8 cellular contexts compared by ENCODE assay signal in the genomic region with DNA sequence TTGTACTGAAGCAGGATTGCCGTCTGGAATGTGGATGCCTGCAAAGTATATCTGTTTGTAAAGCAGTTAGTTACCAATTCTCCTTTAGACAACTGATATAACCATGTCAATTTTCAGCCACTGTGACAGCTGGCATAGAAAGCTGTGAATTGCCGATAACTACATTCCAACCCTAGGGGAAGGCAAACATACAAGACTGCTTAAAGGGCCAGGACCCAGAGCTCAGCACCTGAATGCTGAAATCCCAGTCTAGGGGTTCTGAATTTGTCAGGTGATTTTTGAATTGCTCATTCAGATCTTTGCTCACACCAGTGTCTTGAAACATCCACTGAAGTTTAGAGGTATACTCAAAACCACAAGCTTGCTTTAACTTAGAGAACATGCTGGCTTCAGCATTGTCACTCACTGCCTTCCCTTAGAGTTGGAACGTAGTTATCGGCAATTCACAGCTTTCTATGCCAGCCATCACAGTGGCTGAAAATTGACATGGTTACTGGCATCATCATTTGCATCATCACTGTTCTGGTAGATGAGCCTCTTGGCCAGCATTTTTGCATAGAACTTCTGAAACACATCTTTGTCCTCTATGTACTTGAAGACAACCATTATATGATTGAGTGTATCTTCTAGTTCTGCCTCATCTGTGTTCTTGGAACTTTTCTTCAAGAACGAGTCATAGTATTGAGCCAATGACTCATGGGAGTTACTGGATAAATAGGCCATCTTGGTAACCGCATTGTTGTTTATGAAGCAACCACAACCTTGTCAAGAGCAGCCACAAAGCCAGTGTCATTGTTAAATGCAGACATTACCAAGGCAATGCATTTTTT.
A peak's percentile ranks its signal among the peaks of the same experiment; 100 is the strongest.
DNase-seq lines count a peak whose midpoint lies in the region; ATAC-seq, FAIRE-seq and TF ChIP-seq lines count a peak whose summit lies in the region.

No MANE protein-coding gene starts in this region.

- H3K9me3 ChIP-seq in vagina = no peaks in the 10 kb centered on the region
- no peaks in the 10 kb centered on the region for H3K9me3 ChIP-seq in HepG2 (ENCODE audit: low read length)

- TF ChIP-seq EP300 in HepG2 (IDR thresholded peaks at IDR 0.05; ENCODE audit: low read depth in 2 of 2, low read length in 2 of 2) = no peak
- no peak for TF ChIP-seq EP300 in HepG2 (CRISPR knock-in tag; IDR thresholded peaks at IDR 0.05; ENCODE audit: borderline replicate concordance)

- no peak for TF ChIP-seq RAD21 in HepG2 (CRISPR knock-in tag; IDR thresholded peaks at IDR 0.05)

- no peaks in the 10 kb centered on the region for H3K79me2 ChIP-seq in HepG2 (ENCODE audit: insufficient read depth, low read length)

- H3K9ac ChIP-seq in HepG2 (ENCODE audit: insufficient read depth, low read depth, low read length) = no peak overlapping the region

- H3K27me3 ChIP-seq in vagina = no peaks in the 10 kb centered on the region
- no peaks in the 10 kb centered on the region for H3K27me3 ChIP-seq in HepG2 (ENCODE audit: control insufficient read depth in 1 of 2, insufficient read depth in 2 of 2, low read length in 2 of 2)

- POLR2A ChIA-PET in HepG2 (lab: Yijun Ruan, JAX) = no interaction called here

- BruUV-seq in HepG2 (replicated peaks; lab: Mats Ljungman, UMichigan) = no TSS peak

- H3K4me2 ChIP-seq in HepG2 (ENCODE audit: low read depth, low read length) = no peak overlapping the region

- no peak for TF ChIP-seq POLR2A in vagina (IDR thresholded peaks at IDR 0.05)
- TF ChIP-seq POLR2A in HepG2 (IDR thresholded peaks at IDR 0.05; ENCODE audit: insufficient read depth in 1 of 2, low read depth in 2 of 2, low read length in 2 of 2) = no peak
- no peak for TF ChIP-seq POLR2A in GM18505 (IDR thresholded peaks at IDR 0.05; ENCODE audit: borderline replicate concordance, extremely low read depth, insufficient read depth, insufficient read length)

- ATAC-seq in GM18909 (IDR thresholded peaks at IDR 0.05; ENCODE audit: poor library complexity, unreplicated experiment) = peak; percentile 82
- ATAC-seq in HG03558 (IDR thresholded peaks at IDR 0.05; ENCODE audit: extremely low read depth, unreplicated experiment) = peak; percentile 64
- no peak for ATAC-seq in HepG2
- no peak for ATAC-seq in GM18505 (IDR thresholded peaks at IDR 0.05; ENCODE audit: unreplicated experiment)

- no peak for FAIRE-seq in HepG2 (lab: Jason Lieb, UNC)

- no peaks in the 10 kb centered on the region for H4K20me1 ChIP-seq in HepG2 (ENCODE audit: insufficient read depth, low read length)

- intact Hi-C loops in vagina (cut with DNase I) = no loop called here
- intact Hi-C loops in HepG2 (cut with micrococcal nuclease; ENCODE audit: unreplicated experiment) = no loop called here

- H3K4me1 ChIP-seq in vagina = no peaks in the 10 kb centered on the region
- H3K4me1 ChIP-seq in HepG2 (ENCODE audit: insufficient read depth, low read length) = no peaks in the 10 kb centered on the region

- 25% methylated on average over 6 of the region's 6 CpGs for WGBS in HepG2 (ENCODE audit: low lambda C conversion rate)

- no peak overlapping the region for H3K27ac ChIP-seq in vagina
- H3K27ac ChIP-seq in HepG2 (ENCODE audit: extremely low read length, insufficient read depth, low read length) = no peak overlapping the region

- no peak overlapping the region for H3K4me3 ChIP-seq in vagina
- no peak overlapping the region for H3K4me3 ChIP-seq in HepG2 (replicated peaks in 1 of 3; ENCODE audit: insufficient read depth in 1 of 3, low read depth in 2 of 3, low read length in 3 of 3)

- CTCF ChIA-PET in HepG2 (lab: Yijun Ruan, JAX; ENCODE audit: low intra/inter-chr PET ratio, low total read pairs) = no interaction called here

- peak; percentile 24 for DNase-seq in ACHN
- peak; percentile 58 for DNase-seq in central memory CD4-positive, alpha-beta T cell
- no peak for DNase-seq in vagina (ENCODE audit: extremely low spot score in 2 of 2)
- DNase-seq in HepG2 (ENCODE audit: low spot score) = no peak
- no peak for DNase-seq in T-helper 9 cell

- TF ChIP-seq CTCF in vagina (IDR thresholded peaks at IDR 0.05) (no peak), HepG2 (CRISPR knock-in tag; IDR thresholded peaks at IDR 0.05) (no peak)

- H2AFZ ChIP-seq in HepG2 (ENCODE audit: low read length) = no peak overlapping the region

- H3K36me3 ChIP-seq in vagina = no peaks in the 10 kb centered on the region
- no peaks in the 10 kb centered on the region for H3K36me3 ChIP-seq in HepG2 (replicated peaks in 1 of 2; ENCODE audit: control insufficient read depth in 1 of 2, insufficient read depth in 2 of 2, low read length in 2 of 2)

- in situ Hi-C loops in ACHN (cut with HindIII; ENCODE audit: low pct_ligation_motif_present, low pct_unique_long_range_greater_than_20kb, low sequenced_read_pairs) = no loop called here
- in situ Hi-C loops in HepG2 (cut with HindIII; ENCODE audit: extremely low pct_ligation_motif_present, low pct_unique_long_range_greater_than_20kb) = no loop called here

TF ChIP-seq in HepG2, 621 proteins besides CTCF, POLR2A, EP300 and RAD21 (continues in another document):
- no peak for TF ChIP-seq SMAD9 (CRISPR knock-in tag; IDR thresholded peaks at IDR 0.05)
- TF ChIP-seq, protein P1, sequence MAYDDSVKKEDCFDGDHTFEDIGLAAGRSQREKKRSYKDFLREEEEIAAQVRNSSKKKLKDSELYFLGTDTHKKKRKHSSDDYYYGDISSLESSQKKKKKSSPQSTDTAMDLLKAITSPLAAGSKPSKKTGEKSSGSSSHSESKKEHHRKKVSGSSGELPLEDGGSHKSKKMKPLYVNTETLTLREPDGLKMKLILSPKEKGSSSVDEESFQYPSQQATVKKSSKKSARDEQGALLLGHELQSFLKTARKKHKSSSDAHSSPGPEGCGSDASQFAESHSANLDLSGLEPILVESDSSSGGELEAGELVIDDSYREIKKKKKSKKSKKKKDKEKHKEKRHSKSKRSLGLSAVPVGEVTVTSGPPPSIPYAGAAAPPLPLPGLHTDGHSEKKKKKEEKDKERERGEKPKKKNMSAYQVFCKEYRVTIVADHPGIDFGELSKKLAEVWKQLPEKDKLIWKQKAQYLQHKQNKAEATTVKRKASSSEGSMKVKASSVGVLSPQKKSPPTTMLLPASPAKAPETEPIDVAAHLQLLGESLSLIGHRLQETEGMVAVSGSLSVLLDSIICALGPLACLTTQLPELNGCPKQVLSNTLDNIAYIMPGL (CRISPR knock-in tag; IDR thresholded peaks at IDR 0.05; ENCODE audit: borderline replicate concordance in 1 of 2, low read depth in 1 of 2) = no peak
- TF ChIP-seq U2AF1 (optimal IDR thresholded peaks at IDR 0.05; ENCODE audit: low read depth, low read length) = no peak
- TF ChIP-seq ETV6 (CRISPR knock-in tag; conservative IDR thresholded peaks at IDR 0.05) = no peak
- TF ChIP-seq HMG20A (CRISPR knock-in tag; IDR thresholded peaks at IDR 0.05; ENCODE audit: borderline replicate concordance) = no peak
- no peak for TF ChIP-seq ZNF350 (CRISPR knock-in tag; IDR thresholded peaks at IDR 0.05; ENCODE audit: borderline replicate concordance, low read depth)
- no peak for TF ChIP-seq ZNF891 (CRISPR knock-in tag; IDR thresholded peaks at IDR 0.05)
- TF ChIP-seq, protein P2, sequence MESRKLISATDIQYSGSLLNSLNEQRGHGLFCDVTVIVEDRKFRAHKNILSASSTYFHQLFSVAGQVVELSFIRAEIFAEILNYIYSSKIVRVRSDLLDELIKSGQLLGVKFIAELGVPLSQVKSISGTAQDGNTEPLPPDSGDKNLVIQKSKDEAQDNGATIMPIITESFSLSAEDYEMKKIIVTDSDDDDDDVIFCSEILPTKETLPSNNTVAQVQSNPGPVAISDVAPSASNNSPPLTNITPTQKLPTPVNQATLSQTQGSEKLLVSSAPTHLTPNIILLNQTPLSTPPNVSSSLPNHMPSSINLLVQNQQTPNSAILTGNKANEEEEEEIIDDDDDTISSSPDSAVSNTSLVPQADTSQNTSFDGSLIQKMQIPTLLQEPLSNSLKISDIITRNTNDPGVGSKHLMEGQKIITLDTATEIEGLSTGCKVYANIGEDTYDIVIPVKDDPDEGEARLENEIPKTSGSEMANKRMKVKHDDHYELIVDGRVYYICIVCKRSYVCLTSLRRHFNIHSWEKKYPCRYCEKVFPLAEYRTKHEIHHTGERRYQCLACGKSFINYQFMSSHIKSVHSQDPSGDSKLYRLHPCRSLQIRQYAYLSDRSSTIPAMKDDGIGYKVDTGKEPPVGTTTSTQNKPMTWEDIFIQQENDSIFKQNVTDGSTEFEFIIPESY (CRISPR knock-in tag; IDR thresholded peaks at IDR 0.05) = no peak
- TF ChIP-seq, protein P3, sequence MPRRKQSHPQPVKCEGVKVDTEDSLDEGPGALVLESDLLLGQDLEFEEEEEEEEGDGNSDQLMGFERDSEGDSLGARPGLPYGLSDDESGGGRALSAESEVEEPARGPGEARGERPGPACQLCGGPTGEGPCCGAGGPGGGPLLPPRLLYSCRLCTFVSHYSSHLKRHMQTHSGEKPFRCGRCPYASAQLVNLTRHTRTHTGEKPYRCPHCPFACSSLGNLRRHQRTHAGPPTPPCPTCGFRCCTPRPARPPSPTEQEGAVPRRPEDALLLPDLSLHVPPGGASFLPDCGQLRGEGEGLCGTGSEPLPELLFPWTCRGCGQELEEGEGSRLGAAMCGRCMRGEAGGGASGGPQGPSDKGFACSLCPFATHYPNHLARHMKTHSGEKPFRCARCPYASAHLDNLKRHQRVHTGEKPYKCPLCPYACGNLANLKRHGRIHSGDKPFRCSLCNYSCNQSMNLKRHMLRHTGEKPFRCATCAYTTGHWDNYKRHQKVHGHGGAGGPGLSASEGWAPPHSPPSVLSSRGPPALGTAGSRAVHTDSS (CRISPR knock-in tag; conservative IDR thresholded peaks at IDR 0.05) = no peak
- no peak for TF ChIP-seq FOXO1 (CRISPR knock-in tag; IDR thresholded peaks at IDR 0.05)
- no peak for TF ChIP-seq ZSCAN25 (CRISPR knock-in tag; IDR thresholded peaks at IDR 0.05)
- TF ChIP-seq DNMT1 (CRISPR knock-in tag; IDR thresholded peaks at IDR 0.05) = no peak
- TF ChIP-seq, protein P4, sequence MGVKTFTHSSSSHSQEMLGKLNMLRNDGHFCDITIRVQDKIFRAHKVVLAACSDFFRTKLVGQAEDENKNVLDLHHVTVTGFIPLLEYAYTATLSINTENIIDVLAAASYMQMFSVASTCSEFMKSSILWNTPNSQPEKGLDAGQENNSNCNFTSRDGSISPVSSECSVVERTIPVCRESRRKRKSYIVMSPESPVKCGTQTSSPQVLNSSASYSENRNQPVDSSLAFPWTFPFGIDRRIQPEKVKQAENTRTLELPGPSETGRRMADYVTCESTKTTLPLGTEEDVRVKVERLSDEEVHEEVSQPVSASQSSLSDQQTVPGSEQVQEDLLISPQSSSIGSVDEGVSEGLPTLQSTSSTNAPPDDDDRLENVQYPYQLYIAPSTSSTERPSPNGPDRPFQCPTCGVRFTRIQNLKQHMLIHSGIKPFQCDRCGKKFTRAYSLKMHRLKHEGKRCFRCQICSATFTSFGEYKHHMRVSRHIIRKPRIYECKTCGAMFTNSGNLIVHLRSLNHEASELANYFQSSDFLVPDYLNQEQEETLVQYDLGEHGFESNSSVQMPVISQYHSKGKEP (CRISPR knock-in tag; IDR thresholded peaks at IDR 0.05) = no peak
- no peak for TF ChIP-seq ARID2 (CRISPR knock-in tag; IDR thresholded peaks at IDR 0.05; ENCODE audit: borderline replicate concordance)
- TF ChIP-seq ZNF296 (CRISPR knock-in tag; conservative IDR thresholded peaks at IDR 0.05) = no peak

Comparison
In these comparisons a context has a peak if more than half of its experiments do, and no peak if none do; other contexts are left out.
1. DNase-seq: peak in ACHN (single experiment) and central memory CD4-positive, alpha-beta T cell (single experiment); none in vagina (0 of 2), HepG2 (single experiment) and T-helper 9 cell (single experiment).
2. ATAC-seq: peak in GM18909 (single experiment) and HG03558 (single experiment); none in HepG2 (single experiment) and GM18505 (single experiment).